In the genomic region with DNA sequence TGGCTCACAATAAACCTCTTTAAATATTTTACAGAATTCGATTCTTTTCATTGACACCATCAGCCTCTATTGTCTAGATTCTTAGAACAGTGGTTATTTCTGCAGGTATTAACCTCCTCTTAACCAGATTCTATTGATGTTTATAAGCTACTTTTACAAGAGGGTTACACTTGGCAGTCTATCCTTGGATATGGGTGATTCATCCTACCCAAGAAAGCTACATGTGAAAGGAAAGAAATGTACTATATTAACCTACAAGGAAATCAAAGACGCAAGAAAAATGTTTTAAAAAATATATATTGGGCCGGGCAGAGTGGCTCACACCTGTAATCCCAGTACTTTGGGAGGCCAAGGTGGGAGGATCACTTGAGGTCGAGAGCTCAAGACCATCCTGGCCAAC, we compare ENCODE assay signal across 21 cellular contexts.
"Had no signal": no experiment of that assay in that cellular context is flagged by ENCODE, and none has a peak within 500 bp of the region (broad histone marks: within the 10 kb centered on the region; RNA-seq: fewer than 3 reads in every experiment).

No MANE protein-coding gene starts in this region.

- H3K27me3 ChIP-seq: gastrocnemius medialis, left lung, neutrophil had no signal

- H3K27ac ChIP-seq: gastrocnemius medialis, left lung, neutrophil, parathyroid adenoma had no signal

- H3K9me3 ChIP-seq: gastrocnemius medialis, left lung, neutrophil had no signal

- H2AFZ ChIP-seq: parathyroid adenoma had no signal

- DNase-seq: activated CD4-positive, alpha-beta T cell treated with anti-CD3 and anti-CD28 coated beads for 1 hour; activated CD4-positive, alpha-beta T cell treated with anti-CD3 and anti-CD28 coated beads, Interleukin-2, amount 50 U/mL, for 1 hour; activated CD8-positive, alpha-beta memory T cell treated with anti-CD3 and anti-CD28 coated beads for 24 hours; activated CD8-positive, alpha-beta memory T cell treated with anti-CD3 and anti-CD28 coated beads, Interleukin-2, amount 50 U/mL, for 4 hours; activated naive CD4-positive, alpha-beta T cell treated with Interleukin-2 at 50 U/mL for 16 hours; activated naive CD8-positive, alpha-beta T cell treated with anti-CD3 and anti-CD28 coated beads for 36 hours; activated T-cell treated with anti-CD3 and anti-CD28 coated beads, Interleukin-2, amount 50 U/mL, for 24 hours; dermis blood vessel endothelial cell; effector CD8-positive, alpha-beta T cell; erythroblast; gastrocnemius medialis; hippocampal formation; kidney glomerular epithelial cell; left lung; naive thymus-derived CD8-positive, alpha-beta T cell; right cardiac atrium; stimulated activated CD4-positive, alpha-beta T cell treated with anti-CD3 and anti-CD28 coated beads, Interleukin-4, amount 100 ng/mL, for 4 hours; stimulated activated naive CD8-positive, alpha-beta T cell treated with anti-CD3 and anti-CD28 coated beads, Interleukin-15, Interleukin-2, amounts not matched to agents 100 U/mL and 50 U/mL, for 24 hours had no signal

- H3K9me3 Mint-ChIP-seq: activated naive CD8-positive, alpha-beta T cell treated with anti-CD3 and anti-CD28 coated beads for 36 hours; activated T-cell treated with anti-CD3 and anti-CD28 coated beads, Interleukin-2, amount 50 U/mL, for 24 hours; mesothelial cell of epicardium; naive thymus-derived CD8-positive, alpha-beta T cell had no signal

- H3K4me3 Mint-ChIP-seq: activated naive CD8-positive, alpha-beta T cell treated with anti-CD3 and anti-CD28 coated beads for 36 hours; activated T-cell treated with anti-CD3 and anti-CD28 coated beads, Interleukin-2, amount 50 U/mL, for 24 hours; mesothelial cell of epicardium; naive thymus-derived CD8-positive, alpha-beta T cell had no signal

- H3K27ac Mint-ChIP-seq: activated naive CD8-positive, alpha-beta T cell treated with anti-CD3 and anti-CD28 coated beads for 36 hours; activated T-cell treated with anti-CD3 and anti-CD28 coated beads, Interleukin-2, amount 50 U/mL, for 24 hours; mesothelial cell of epicardium had no signal

- H3K27me3 Mint-ChIP-seq: activated naive CD8-positive, alpha-beta T cell treated with anti-CD3 and anti-CD28 coated beads for 36 hours; activated T-cell treated with anti-CD3 and anti-CD28 coated beads, Interleukin-2, amount 50 U/mL, for 24 hours; naive thymus-derived CD8-positive, alpha-beta T cell had no signal

- H3K9ac ChIP-seq: parathyroid adenoma had no signal

- H3K4me3 ChIP-seq: gastrocnemius medialis, left lung had no signal

- ATAC-seq: gastrocnemius medialis; left lung; right cardiac atrium; stimulated activated naive CD8-positive, alpha-beta T cell treated with anti-CD3 and anti-CD28 coated beads, Interleukin-15, Interleukin-2, amounts not matched to agents 100 U/mL and 50 U/mL, for 24 hours had no signal

- H3K36me3 ChIP-seq: gastrocnemius medialis, left lung, neutrophil had no signal
